19 cellular contexts compared by ENCODE assay signal in the genomic region with DNA sequence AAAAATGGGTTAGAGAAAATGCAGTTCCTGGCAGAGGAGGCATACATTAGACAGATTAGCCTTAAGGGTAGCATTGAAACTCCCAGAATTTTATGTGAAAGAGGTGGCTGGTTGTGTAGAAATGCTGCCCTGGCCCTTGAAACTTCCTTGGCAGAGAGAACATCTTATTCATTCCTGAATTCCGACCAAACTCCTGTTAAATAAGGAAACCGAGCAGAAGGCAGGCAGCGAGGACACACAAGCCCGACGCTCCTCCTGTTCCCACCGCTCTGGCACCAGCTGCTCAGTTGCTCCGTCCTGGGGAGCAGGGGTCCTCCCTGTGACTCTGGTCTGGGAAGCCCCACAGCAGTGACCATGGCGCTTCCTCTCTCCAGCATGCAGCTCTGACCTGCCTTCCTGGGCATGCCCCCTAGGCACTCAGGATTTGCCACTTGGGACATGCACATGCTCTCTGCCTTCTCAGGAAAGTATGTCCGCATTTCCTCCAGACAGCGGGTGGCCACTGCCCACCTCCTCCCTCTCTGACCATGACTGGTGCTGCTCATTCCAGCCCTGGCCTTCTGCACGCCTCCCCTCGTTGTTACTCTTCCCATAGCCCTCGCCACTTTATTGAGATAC. TPM values are rescaled to one million over a fixed set of nuclear protein-coding genes. Genes with fewer than 3 reads are reported as not detected.
A peak's percentile ranks its signal among the peaks of the same experiment; 100 is the strongest.
DNase-seq lines count a peak whose midpoint lies in the region; ATAC-seq and TF ChIP-seq lines count a peak whose summit lies in the region.
"Had no signal": no experiment of that assay in that cellular context is flagged by ENCODE, and none has a peak within 500 bp of the region (broad histone marks: within the 10 kb centered on the region; RNA-seq: fewer than 3 reads in every experiment).

No MANE protein-coding gene starts in this region.

- TF ChIP-seq POLR2A in esophagus squamous epithelium (IDR thresholded peaks at IDR 0.05), result no peak

- H3K4me2 ChIP-seq in neuronal stem cell (ENCODE audit: insufficient read depth, low read length, poor library complexity, severe bottlenecking) (no peak overlapping the region), neural progenitor cell (no peak overlapping the region)
- H3K4me2 ChIP-seq: smooth muscle cell had no signal

- no peak overlapping the region for H3K4me3 ChIP-seq in AG09309 (ENCODE audit: control insufficient read depth, low read depth, low read length)
- peak overlapping the region in 2 of 4 donors; percentile 1 to 4 for H3K4me3 ChIP-seq in esophagus squamous epithelium
- no peak overlapping the region for H3K4me3 ChIP-seq in neuronal stem cell (ENCODE audit: low read length in 2 of 2)
- no peak overlapping the region for H3K4me3 ChIP-seq in neural progenitor cell
- H3K4me3 ChIP-seq: smooth muscle cell had no signal

- H3K27me3 Mint-ChIP-seq in neural progenitor cell (ENCODE audit: insufficient read depth, low read depth), result peaks cover 2% of the 10 kb centered on the region
- H3K27me3 Mint-ChIP-seq: stimulated activated naive B cell treated with anti-CD40 and anti-IgM and Interleukin-4, amounts not matched to agents 10 μg/mL and 1 μg/mL and 100 μg/mL, for 72 hours had no signal

- H3K79me1 ChIP-seq in neuronal stem cell (ENCODE audit: low read depth, low read length), result no peaks in the 10 kb centered on the region

- peaks cover 0 to 22% (median 4%) of the 10 kb centered on the region in 3 donors for H3K4me1 ChIP-seq in esophagus squamous epithelium
- peaks cover 0 to 2% of the 10 kb centered on the region in 2 donors for H3K4me1 ChIP-seq in neuronal stem cell (ENCODE audit: control insufficient read depth in 2 of 2, insufficient read depth in 1 of 2, low read depth in 1 of 2, low read length in 2 of 2)
- H3K4me1 ChIP-seq in neural progenitor cell, result peaks cover 33% of the 10 kb centered on the region
- H3K4me1 ChIP-seq: uterus had no signal

- no peak overlapping the region for H2BK120ac ChIP-seq in neuronal stem cell (ENCODE audit: low read depth, low read length)

- no peak overlapping the region for H3K27ac Mint-ChIP-seq in neural progenitor cell
- no peak overlapping the region for H3K27ac Mint-ChIP-seq in stimulated activated effector memory CD8-positive, alpha-beta T cell treated with anti-CD3 and anti-CD28 coated beads, Interleukin-12 subunit alpha, Interleukin-12 subunit beta, amount 100 ng/mL, for 72 hours
- H3K27ac Mint-ChIP-seq: stimulated activated naive B cell treated with anti-CD40 and anti-IgM and Interleukin-4, amounts not matched to agents 10 μg/mL and 1 μg/mL and 100 μg/mL, for 72 hours had no signal

- TF ChIP-seq CTCF in AG09309 (IDR thresholded peaks at IDR 0.05; ENCODE audit: control insufficient read depth, insufficient read depth, low read depth, low read length, missing control alignments) (no peak), esophagus squamous epithelium (IDR thresholded peaks at IDR 0.05) (no peak), neural progenitor cell (IDR thresholded peaks at IDR 0.05) (no peak)

- 40 to 51% methylated on average over 8 to 12 of the region's 13 CpGs for WGBS in esophagus squamous epithelium, 2 donors
- WGBS in neuronal stem cell (ENCODE audit: extremely low coverage in 2 of 2, insufficient read length in 2 of 2, insufficient replicate concordance in 1 of 2), 2 donors, result no CpG with 5 or more reads among the region's 13 CpGs

- no peak overlapping the region for H2AK5ac ChIP-seq in neuronal stem cell (ENCODE audit: low read depth, low read length)

- H2BK12ac ChIP-seq in neuronal stem cell (ENCODE audit: low read length), result no peak overlapping the region

- H3K27ac ChIP-seq in esophagus squamous epithelium (peak overlapping the region in 3 of 4 donors; percentile 28 to 70 (median 60)), neuronal stem cell (replicated peaks; ENCODE audit: low read length) (no peak overlapping the region), neural progenitor cell (no peak overlapping the region)
- H3K27ac ChIP-seq: brain microvascular endothelial cell, uterus had no signal

- no peak overlapping the region for H3K23ac ChIP-seq in neuronal stem cell (ENCODE audit: low read depth, low read length, poor library complexity)

- H3K36me3 ChIP-seq in esophagus squamous epithelium (no peaks in the 10 kb centered on the region), neuronal stem cell (replicated peaks in 1 of 2; ENCODE audit: control insufficient read depth in 2 of 2, insufficient read depth in 2 of 2, low read length in 2 of 2) (peaks cover 0 to 79% of the 10 kb centered on the region in 2 donors), neural progenitor cell (no peaks in the 10 kb centered on the region)
- H3K36me3 ChIP-seq: brain microvascular endothelial cell, uterus had no signal

- peaks cover 29% of the 10 kb centered on the region for H3K36me3 Mint-ChIP-seq in neural progenitor cell
- peaks cover 16% of the 10 kb centered on the region for H3K36me3 Mint-ChIP-seq in stimulated activated effector memory CD8-positive, alpha-beta T cell treated with anti-CD3 and anti-CD28 coated beads, Interleukin-12 subunit alpha, Interleukin-12 subunit beta, amount 100 ng/mL, for 72 hours

- no peak overlapping the region for H3K4ac ChIP-seq in neuronal stem cell (ENCODE audit: low read length)

- H3K18ac ChIP-seq in neuronal stem cell (ENCODE audit: low read length), result peak overlapping the region; percentile 76

- H3K79me2 ChIP-seq in neural progenitor cell (ENCODE audit: low read depth), result no peaks in the 10 kb centered on the region

- ATAC-seq in stimulated activated effector memory CD8-positive, alpha-beta T cell treated with anti-CD3 and anti-CD28 coated beads, Interleukin-12 subunit alpha, Interleukin-12 subunit beta, amount 100 ng/mL, for 72 hours, result no peak
- ATAC-seq: stimulated activated naive B cell treated with anti-CD40 and anti-IgM and Interleukin-4, amounts not matched to agents 10 μg/mL and 1 μg/mL and 100 μg/mL, for 72 hours had no signal

- no peak overlapping the region for H3K4me3 Mint-ChIP-seq in neural progenitor cell
- H3K4me3 Mint-ChIP-seq in stimulated activated effector memory CD8-positive, alpha-beta T cell treated with anti-CD3 and anti-CD28 coated beads, Interleukin-12 subunit alpha, Interleukin-12 subunit beta, amount 100 ng/mL, for 72 hours, result no peak overlapping the region
- H3K4me3 Mint-ChIP-seq: stimulated activated naive B cell treated with anti-CD40 and anti-IgM and Interleukin-4, amounts not matched to agents 10 μg/mL and 1 μg/mL and 100 μg/mL, for 72 hours had no signal

- intact Hi-C loops in esophagus squamous epithelium (cut with DNase I), result no loop called here

- H4K20me1 ChIP-seq in neural progenitor cell (ENCODE audit: low read depth), result no peaks in the 10 kb centered on the region

- H2BK5ac ChIP-seq in neuronal stem cell (ENCODE audit: low read length), result no peak overlapping the region

- peaks cover 21% of the 10 kb centered on the region for H3K4me1 Mint-ChIP-seq in neural progenitor cell
- peaks cover 12% of the 10 kb centered on the region for H3K4me1 Mint-ChIP-seq in stimulated activated effector memory CD8-positive, alpha-beta T cell treated with anti-CD3 and anti-CD28 coated beads, Interleukin-12 subunit alpha, Interleukin-12 subunit beta, amount 100 ng/mL, for 72 hours

- H3K9me3 ChIP-seq in esophagus squamous epithelium (no peaks in the 10 kb centered on the region), neuronal stem cell (replicated peaks in 1 of 2; ENCODE audit: control insufficient read depth in 2 of 2, insufficient read depth in 1 of 2, low read depth in 1 of 2, low read length in 2 of 2) (peaks cover 7 to 8% of the 10 kb centered on the region in 2 donors), neural progenitor cell (ENCODE audit: low read depth) (no peaks in the 10 kb centered on the region)
- H3K9me3 ChIP-seq: uterus had no signal

- H3K9ac ChIP-seq in neuronal stem cell (ENCODE audit: low read depth, low read length, poor library complexity), result no peak overlapping the region
- H3K9ac ChIP-seq in neural progenitor cell, result no peak overlapping the region

- DNase-seq in AG09309 (ENCODE audit: low read depth) (peak; percentile 23), NCI-H446 treated with DMSO at 0.1 percent for 48 hours (lab: John Stamatoyannopoulos, UW) (peak; percentile 6), esophagus squamous epithelium (lab: John Stamatoyannopoulos, UW) (no peak), neuronal stem cell (ENCODE audit: low spot score) (no peak), neural progenitor cell (ENCODE audit: low spot score) (no peak), NCI-H748 treated with DMSO at 0.1 percent for 48 hours (lab: John Stamatoyannopoulos, UW) (no peak)
- DNase-seq in stimulated activated effector memory CD8-positive, alpha-beta T cell treated with anti-CD3 and anti-CD28 coated beads, Interleukin-12 subunit alpha, Interleukin-12 subunit beta, amount 100 ng/mL, for 72 hours (ENCODE audit: low spot score in 2 of 2), result no peak
- DNase-seq in activated CD4-positive, alpha-beta T cell treated with anti-CD3 and anti-CD28 coated beads, Interleukin-2, amount 50 U/mL, for 48 hours, result no peak
- DNase-seq: activated CD4-positive, CD25-positive, alpha-beta regulatory T cell; activated effector memory CD4-positive, alpha-beta T cell treated with anti-CD3 and anti-CD28 coated beads, Interleukin-2, amount 50 U/mL, for 16 hours; brain microvascular endothelial cell; effector memory CD4-positive, alpha-beta T cell; stimulated activated naive B cell treated with anti-CD40 and anti-IgM and Interleukin-4, amounts not matched to agents 10 μg/mL and 1 μg/mL and 100 μg/mL, for 72 hours; uterus had no signal

- H4K8ac ChIP-seq in neuronal stem cell (ENCODE audit: low read depth, low read length), result no peak overlapping the region

- H3K14ac ChIP-seq in neuronal stem cell (ENCODE audit: low read length), result no peak overlapping the region

- H2AFZ ChIP-seq in neuronal stem cell (ENCODE audit: low read length) (no peak overlapping the region), neural progenitor cell (replicated peaks) (no peak overlapping the region)

- no peak overlapping the region for H2BK15ac ChIP-seq in neuronal stem cell (ENCODE audit: low read length)

- peaks cover 22% of the 10 kb centered on the region for H3F3A ChIP-seq in neural progenitor cell (ENCODE audit: low read depth)

- H3K27me3 ChIP-seq in esophagus squamous epithelium, result no peaks in the 10 kb centered on the region
- no peaks in the 10 kb centered on the region for H3K27me3 ChIP-seq in neuronal stem cell (ENCODE audit: control insufficient read depth in 3 of 3, insufficient read depth in 3 of 3, low read depth in 1 of 3, low read length in 3 of 3)
- H3K27me3 ChIP-seq in neural progenitor cell, result no peaks in the 10 kb centered on the region
- H3K27me3 ChIP-seq: brain microvascular endothelial cell, uterus had no signal

- H4K91ac ChIP-seq in neuronal stem cell (ENCODE audit: low read depth, low read length, poor library complexity), result peak overlapping the region; percentile 11

- H3K9me3 Mint-ChIP-seq in neural progenitor cell, result peaks cover 9% of the 10 kb centered on the region
- H3K9me3 Mint-ChIP-seq in stimulated activated effector memory CD8-positive, alpha-beta T cell treated with anti-CD3 and anti-CD28 coated beads, Interleukin-12 subunit alpha, Interleukin-12 subunit beta, amount 100 ng/mL, for 72 hours, result no peaks in the 10 kb centered on the region

RNA-seq across cellular contexts. Expression of a gene that starts 35.2 kb away (rescaled TPM):
- under 1 TPM in 1 of 4 donors, not detected in 3; 0.19 TPM for total RNA-seq in esophagus squamous epithelium
- not detected for polyA plus RNA-seq in neuronal stem cell (2013, experiment 1 of 2)
- polyA plus RNA-seq in neuronal stem cell (2013, experiment 2 of 2), result not detected
- not detected in 2 replicates for total RNA-seq in neural progenitor cell (ENCODE audit: low replicate concordance)
- total RNA-seq: mesenteric fat pad; osteocyte; smooth muscle cell; T-helper 1 cell treated with Interleukin-12 subunit alpha and Interleukin-12 subunit beta and Interleukin-4 antibody, amounts not matched to agents 30 ng/mL and 1 ng/mL, for 36 hours had no signal
- polyA plus RNA-seq: AG04450, smooth muscle cell had no signal

Comparison
In these comparisons a context has a peak if more than half of its experiments do, and no peak if none do; other contexts are left out.
1. DNase-seq: peak in AG09309 (single experiment) and NCI-H446 treated with DMSO at 0.1 percent for 48 hours (single experiment); none in esophagus squamous epithelium (single experiment), neuronal stem cell (single experiment), neural progenitor cell (single experiment), stimulated activated effector memory CD8-positive, alpha-beta T cell treated with anti-CD3 and anti-CD28 coated beads, Interleukin-12 subunit alpha, Interleukin-12 subunit beta, amount 100 ng/mL, for 72 hours (0 of 2), NCI-H748 treated with DMSO at 0.1 percent for 48 hours (single experiment) and activated CD4-positive, alpha-beta T cell treated with anti-CD3 and anti-CD28 coated beads, Interleukin-2, amount 50 U/mL, for 48 hours (0 of 2).
2. H3K27ac ChIP-seq: peak in esophagus squamous epithelium (3 of 4); none in neuronal stem cell (single experiment) and neural progenitor cell (single experiment).